11 cellular contexts compared by ENCODE assay signal in the genomic region with DNA sequence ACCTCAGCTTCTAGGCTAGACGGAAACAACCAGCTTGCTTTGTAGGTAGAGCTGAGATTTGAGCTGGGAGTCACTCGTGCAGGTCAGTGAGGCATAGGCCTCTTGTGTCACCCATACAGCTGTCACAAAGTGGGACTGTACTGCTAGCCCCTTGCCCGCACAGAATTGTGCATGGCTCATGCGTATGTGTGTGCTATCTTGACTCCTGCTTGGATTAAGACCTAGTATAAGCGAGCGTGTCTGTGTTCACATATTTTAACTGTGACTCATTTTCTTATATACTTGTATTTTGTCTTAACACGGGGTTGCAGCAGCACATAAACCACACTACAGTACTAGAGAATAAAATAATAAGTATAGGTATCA. TPM values are rescaled to one million over a fixed set of nuclear protein-coding genes. Genes with fewer than 3 reads are reported as not detected.
DNase-seq lines count a peak whose midpoint lies in the region; ATAC-seq and TF ChIP-seq lines count a peak whose summit lies in the region.
"Had no signal": no experiment of that assay in that cellular context is flagged by ENCODE, and none has a peak within 500 bp of the region (broad histone marks: within the 10 kb centered on the region; RNA-seq: fewer than 3 reads in every experiment).

No MANE protein-coding gene starts in this region.

- peaks cover 12 to 20% of the 10 kb centered on the region in 2 experiments; a peak in 3 of 4 replicates for H3K36me3 ChIP-seq in HCT116 (ENCODE audit: control insufficient read depth in 1 of 2, insufficient read depth in 2 of 2, low read length in 2 of 2)
- no peaks in the 10 kb centered on the region for H3K36me3 ChIP-seq in hepatocyte (replicated peaks; ENCODE audit: insufficient read depth, low read depth)

- H3K9ac ChIP-seq in HCT116 (ENCODE audit: low read length): no peak overlapping the region

- no peak for TF ChIP-seq RAD21 in HCT116 (IDR thresholded peaks at IDR 0.05; ENCODE audit: low read depth)

- peaks cover 86% of the 10 kb centered on the region for H3K36me3 Mint-ChIP-seq in stimulated activated effector memory CD8-positive, alpha-beta T cell treated with anti-CD3 and anti-CD28 coated beads, Interleukin-12 subunit alpha, Interleukin-12 subunit beta, amount 100 ng/mL, for 72 hours

- no TSS peak for BruUV-seq in HCT116 (replicated peaks; lab: Mats Ljungman, UMichigan)

- H3K4me1 ChIP-seq in HCT116 (ENCODE audit: control insufficient read depth in 1 of 2, insufficient read depth in 2 of 2, low read length in 2 of 2) (peaks cover 0 to 13% of the 10 kb centered on the region in 2 experiments; a peak in 2 of 4 replicates), hepatocyte (ENCODE audit: insufficient read depth) (peaks cover 13% of the 10 kb centered on the region)

- H3K27ac Mint-ChIP-seq in stimulated activated effector memory CD8-positive, alpha-beta T cell treated with anti-CD3 and anti-CD28 coated beads, Interleukin-12 subunit alpha, Interleukin-12 subunit beta, amount 100 ng/mL, for 72 hours: peak overlapping the region; percentile 63

- no peak overlapping the region for H2AFZ ChIP-seq in HCT116 (ENCODE audit: low read depth, low read length, poor library complexity, severe bottlenecking)
- no peak overlapping the region for H2AFZ ChIP-seq in hepatocyte

- RAD21 ChIA-PET in HCT116 (lab: Charles Lee; ENCODE audit: low non-redundant PET in 1 of 2, low total read pairs in 2 of 2, uncharacterized antibody in 2 of 2, unreplicated experiment in 2 of 2): no interaction called here

- H3K4me1 Mint-ChIP-seq in stimulated activated effector memory CD8-positive, alpha-beta T cell treated with anti-CD3 and anti-CD28 coated beads, Interleukin-12 subunit alpha, Interleukin-12 subunit beta, amount 100 ng/mL, for 72 hours: no peaks in the 10 kb centered on the region
- H3K4me1 Mint-ChIP-seq: immature natural killer cell had no signal

- no peaks in the 10 kb centered on the region for H3K9me3 Mint-ChIP-seq in stimulated activated effector memory CD8-positive, alpha-beta T cell treated with anti-CD3 and anti-CD28 coated beads, Interleukin-12 subunit alpha, Interleukin-12 subunit beta, amount 100 ng/mL, for 72 hours
- H3K9me3 Mint-ChIP-seq: immature natural killer cell had no signal

- no peak overlapping the region for H3K4me3 Mint-ChIP-seq in stimulated activated effector memory CD8-positive, alpha-beta T cell treated with anti-CD3 and anti-CD28 coated beads, Interleukin-12 subunit alpha, Interleukin-12 subunit beta, amount 100 ng/mL, for 72 hours
- H3K4me3 Mint-ChIP-seq: immature natural killer cell had no signal

- DNase-seq in HCT116 (ENCODE audit: low read depth, low spot score) (no peak), astrocyte of the hippocampus (ENCODE audit: low read depth, low spot score) (peak; percentile 74), hepatocyte (ENCODE audit: low spot score) (no peak)
- DNase-seq in stimulated activated effector memory CD8-positive, alpha-beta T cell treated with anti-CD3 and anti-CD28 coated beads, Interleukin-12 subunit alpha, Interleukin-12 subunit beta, amount 100 ng/mL, for 72 hours (ENCODE audit: low spot score in 2 of 2): no peak
- DNase-seq: activated naive CD4-positive, alpha-beta T cell treated with Interleukin-2 at 50 U/mL for 16 hours; immature natural killer cell; T1000 had no signal

- POLR2A ChIA-PET in HCT116 (lab: Charles Lee): no interaction called here

- TF ChIP-seq POLR2A in HCT116 (IDR thresholded peaks at IDR 0.05; ENCODE audit: borderline replicate concordance, extremely low read depth, insufficient read depth, insufficient read length): no peak

- no peaks in the 10 kb centered on the region for H3K9me2 ChIP-seq in HCT116 (ENCODE audit: insufficient read depth)
- H3K9me2 ChIP-seq in hepatocyte (replicated peaks; ENCODE audit: insufficient read depth): no peaks in the 10 kb centered on the region

- H3K27ac ChIP-seq in HCT116 (ENCODE audit: low read depth, low read length): no peak overlapping the region
- H3K27ac ChIP-seq in hepatocyte: peak overlapping the region; percentile 50

- intact Hi-C loops in HCT116 (cut with micrococcal nuclease): no loop called here

- H3K4me2 ChIP-seq in HCT116 (ENCODE audit: low read length): 0 out of 2 replicates have a peak overlapping the region, but pooled peaks have one; percentile 9
- no peak overlapping the region for H3K4me2 ChIP-seq in hepatocyte

- TF ChIP-seq CTCF in HCT116 (IDR thresholded peaks at IDR 0.05 in 2 of 3, conservative IDR thresholded peaks at IDR 0.05 in 1 of 3; ENCODE audit: borderline replicate concordance in 1 of 3, insufficient read depth in 1 of 3, low read depth in 2 of 3, low read length in 2 of 3): no peak
- TF ChIP-seq CTCF in hepatocyte (IDR thresholded peaks at IDR 0.05; ENCODE audit: poor library complexity): no peak

- H3K79me2 ChIP-seq in HCT116 (ENCODE audit: insufficient read depth, low read length) (no peaks in the 10 kb centered on the region), hepatocyte (peaks cover 10% of the 10 kb centered on the region)

- 68% methylated on average over 7 of the region's 7 CpGs for WGBS in hepatocyte (ENCODE audit: low lambda C conversion rate, missing lambda C conversion rate)

- H3K9me3 ChIP-seq in HCT116 (ENCODE audit: control insufficient read depth in 1 of 2, insufficient read depth in 1 of 2, low read depth in 1 of 2, low read length in 2 of 2): no peaks in the 10 kb centered on the region
- H3K9me3 ChIP-seq in hepatocyte (ENCODE audit: low read depth): no peaks in the 10 kb centered on the region

- CTCF ChIA-PET in HCT116 (lab: Charles Lee): no interaction called here

- no peak overlapping the region for H3K4me3 ChIP-seq in HCT116 (replicated peaks in 1 of 2; ENCODE audit: low read depth in 1 of 2, low read length in 2 of 2)
- no peak overlapping the region for H3K4me3 ChIP-seq in hepatocyte

- H3K27me3 ChIP-seq in HCT116 (ENCODE audit: insufficient read depth, low read length): no peaks in the 10 kb centered on the region
- H3K27me3 ChIP-seq in hepatocyte: no peaks in the 10 kb centered on the region

- no peaks in the 10 kb centered on the region for H4K20me1 ChIP-seq in HCT116 (ENCODE audit: insufficient read depth)
- H4K20me1 ChIP-seq in hepatocyte (ENCODE audit: insufficient read depth, poor library complexity, severe bottlenecking): peaks cover 7% of the 10 kb centered on the region

- ATAC-seq in HCT116: no peak
- no peak for ATAC-seq in stimulated activated effector memory CD8-positive, alpha-beta T cell treated with anti-CD3 and anti-CD28 coated beads, Interleukin-12 subunit alpha, Interleukin-12 subunit beta, amount 100 ng/mL, for 72 hours
- no peak for ATAC-seq in GM18520 (IDR thresholded peaks at IDR 0.05; ENCODE audit: unreplicated experiment)
- no peak for ATAC-seq in GM18861 (IDR thresholded peaks at IDR 0.05; ENCODE audit: unreplicated experiment)
- no peak for ATAC-seq in HG02840 (IDR thresholded peaks at IDR 0.05; ENCODE audit: low FRiP score, unreplicated experiment)
- no peak for ATAC-seq in GM19395 (IDR thresholded peaks at IDR 0.05; ENCODE audit: unreplicated experiment)

TF ChIP-seq in HCT116, 20 proteins besides CTCF, POLR2A, EP300 and RAD21:
- TF ChIP-seq POLR2AphosphoS5 (IDR thresholded peaks at IDR 0.05; ENCODE audit: low read depth, low read length): 0 out of 2 replicates have a peak, but pooled peaks have one; percentile 12
- no peak for TF ChIP-seq YY1 (IDR thresholded peaks at IDR 0.05; ENCODE audit: extremely low read depth, insufficient replicate concordance, low read depth, low read length)

RNA-seq across cellular contexts. Expression of a gene that starts 20.1 kb away (rescaled TPM):
- 11.2 TPM for total RNA-seq in HCT116 (2021; ENCODE audit: unreplicated experiment)
- 6.1 and 7.9 TPM in 2 replicates for polyA plus RNA-seq in HCT116 (2012)
- 7.6 and 8.2 TPM in 2 replicates for total RNA-seq in hepatocyte
- polyA plus RNA-seq in hepatocyte: 9.4 and 9.8 TPM in 2 replicates

RNA-seq across cellular contexts. Expression of a gene that starts 53.6 kb away (rescaled TPM):
- 131 TPM for total RNA-seq in HCT116 (2021; ENCODE audit: unreplicated experiment)
- 116 and 117 TPM in 2 replicates for polyA plus RNA-seq in HCT116 (2012)
- total RNA-seq in hepatocyte: 178 and 200 TPM in 2 replicates
- 335 and 347 TPM in 2 replicates for polyA plus RNA-seq in hepatocyte
